Comparison of ENCODE assay signal across 31 cellular contexts in genomic region chr22:18116634-18117033, GRCh38.
"Had no signal": no experiment of that assay in that cellular context is flagged by ENCODE, and none has a peak within 500 bp of the region (broad histone marks: within the 10 kb centered on the region; RNA-seq: fewer than 3 reads in every experiment).

No MANE protein-coding gene starts in this region.

- H3K27ac ChIP-seq: adrenal gland, body of pancreas, breast epithelium, KMS-11, VCaP had no signal

- H3K27me3 ChIP-seq: adrenal gland, body of pancreas, breast epithelium had no signal

- H3K4me1 ChIP-seq: breast epithelium had no signal

- DNase-seq: activated B cell treated with CpG ODN at 0.5 μM for 24 hours; activated CD4-positive, alpha-beta memory T cell treated with anti-CD3 and anti-CD28 coated beads for 36 hours; activated CD4-positive, alpha-beta T cell treated with anti-CD3 and anti-CD28 coated beads for 4 hours; activated CD4-positive, alpha-beta T cell treated with anti-CD3 and anti-CD28 coated beads, Interleukin-2, amount 50 U/mL, for 1 hour; activated CD4-positive, CD25-positive, alpha-beta regulatory T cell treated with anti-CD3 and anti-CD28 coated beads, Interleukin-2, amount 50 U/mL, for 72 hours; activated CD8-positive, alpha-beta memory T cell treated with anti-CD3 and anti-CD28 coated beads, Interleukin-2, amount 50 U/mL, for 4 hours; activated gamma-delta T cell treated with Interleukin-2 at 50 U/mL for 16 hours; activated naive CD4-positive, alpha-beta T cell treated with anti-CD3 and anti-CD28 coated beads for 36 hours; activated T-cell treated with anti-CD3 and anti-CD28 coated beads for 4 hours; activated T-cell treated with anti-CD3 and anti-CD28 coated beads, Interleukin-2, amount 50 U/mL, for 4 hours; body of pancreas; NCI-H1105; NCI-H1417 treated with DMSO at 0.1 percent for 48 hours; NCI-H187 treated with DMSO at 0.1 percent for 48 hours; NCI-H2081; NCI-H2171 treated with DMSO at 0.1 percent for 48 hours; NCI-H2227 treated with DMSO at 0.1 percent for 48 hours; NCI-H446 treated with DMSO at 0.1 percent for 48 hours; NCI-H524; RPMI8226; SW 1271; T-helper 1 cell; T-helper 2 cell; T-helper 9 cell had no signal

- H3K4me3 Mint-ChIP-seq: activated B cell treated with CpG ODN at 0.5 μM for 24 hours; activated CD4-positive, alpha-beta memory T cell treated with anti-CD3 and anti-CD28 coated beads for 36 hours; activated naive CD4-positive, alpha-beta T cell treated with anti-CD3 and anti-CD28 coated beads for 36 hours; activated T-cell treated with anti-CD3 and anti-CD28 coated beads, Interleukin-2, amount 50 U/mL, for 4 hours; activated T-helper 1 cell treated with anti-CD3 and anti-CD28 coated beads, Interleukin-12 subunit alpha, Interleukin-12 subunit beta, Interleukin-2, Interleukin-4 antibody, amounts not matched to agents 30 ng/mL and 10 ng/mL and 1 ng/mL, durations not matched to agents 14 hours and 24 hours and 36 hours had no signal

- H3K9me3 ChIP-seq: adrenal gland, body of pancreas, breast epithelium had no signal

- H3K9me3 Mint-ChIP-seq: activated B cell treated with CpG ODN at 0.5 μM for 24 hours; activated CD4-positive, alpha-beta memory T cell treated with anti-CD3 and anti-CD28 coated beads for 36 hours; activated naive CD4-positive, alpha-beta T cell treated with anti-CD3 and anti-CD28 coated beads for 36 hours; activated naive CD4-positive, alpha-beta T cell treated with anti-CD3 and anti-CD28 coated beads, Interleukin-2, amount 50 U/mL, for 72 hours; activated T-cell treated with anti-CD3 and anti-CD28 coated beads, Interleukin-2, amount 50 U/mL, for 4 hours; activated T-helper 1 cell treated with anti-CD3 and anti-CD28 coated beads, Interleukin-12 subunit alpha, Interleukin-12 subunit beta, Interleukin-2, Interleukin-4 antibody, amounts not matched to agents 30 ng/mL and 10 ng/mL and 1 ng/mL, durations not matched to agents 14 hours and 24 hours and 36 hours had no signal

- H3K9ac ChIP-seq: KMS-11 had no signal

- ATAC-seq: activated naive CD4-positive, alpha-beta T cell treated with anti-CD3 and anti-CD28 coated beads, Interleukin-2, amount 50 U/mL, for 72 hours; activated T-cell treated with anti-CD3 and anti-CD28 coated beads, Interleukin-2, amount 50 U/mL, for 4 hours; body of pancreas; Panc1 had no signal

- H3K4me2 ChIP-seq: KMS-11 had no signal

- H3K36me3 Mint-ChIP-seq: activated CD4-positive, alpha-beta memory T cell treated with anti-CD3 and anti-CD28 coated beads for 36 hours; activated naive CD4-positive, alpha-beta T cell treated with anti-CD3 and anti-CD28 coated beads, Interleukin-2, amount 50 U/mL, for 72 hours had no signal

- H3K27ac Mint-ChIP-seq: activated B cell treated with CpG ODN at 0.5 μM for 24 hours; activated CD4-positive, alpha-beta memory T cell treated with anti-CD3 and anti-CD28 coated beads for 36 hours; activated naive CD4-positive, alpha-beta T cell treated with anti-CD3 and anti-CD28 coated beads for 36 hours; activated naive CD4-positive, alpha-beta T cell treated with anti-CD3 and anti-CD28 coated beads, Interleukin-2, amount 50 U/mL, for 72 hours; activated T-helper 1 cell treated with anti-CD3 and anti-CD28 coated beads, Interleukin-12 subunit alpha, Interleukin-12 subunit beta, Interleukin-2, Interleukin-4 antibody, amounts not matched to agents 30 ng/mL and 10 ng/mL and 1 ng/mL, durations not matched to agents 14 hours and 24 hours and 36 hours had no signal

- H3K36me3 ChIP-seq: adrenal gland, breast epithelium had no signal

- H3K4me3 ChIP-seq: adrenal gland, body of pancreas, breast epithelium had no signal
